9 cellular contexts compared by ENCODE assay signal in the genomic region with DNA sequence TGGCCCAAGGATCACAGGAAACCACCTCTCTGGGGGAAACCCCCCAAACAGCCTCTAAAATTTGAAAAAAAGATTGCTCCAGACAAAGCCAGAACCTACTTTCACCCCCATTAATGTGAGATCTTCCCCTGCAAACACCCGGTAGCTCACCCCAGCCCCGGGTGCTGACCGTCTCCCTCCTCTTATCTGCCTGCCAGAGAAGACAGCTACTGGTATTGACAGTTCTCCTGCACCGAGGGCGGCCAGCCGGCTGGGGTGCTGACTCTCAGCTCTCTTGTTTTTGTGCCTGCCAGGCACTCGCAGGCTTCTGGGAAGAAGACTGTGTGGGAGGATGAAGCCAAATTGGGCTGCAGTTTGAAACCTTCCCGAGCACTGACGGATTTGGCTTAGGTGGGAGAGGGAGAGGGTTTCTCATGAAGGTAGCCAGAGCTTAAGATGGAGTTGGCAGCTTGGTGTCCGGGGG. TPM values are rescaled to one million over a fixed set of nuclear protein-coding genes. Genes with fewer than 3 reads are reported as not detected.
A peak's percentile ranks its signal among the peaks of the same experiment; 100 is the strongest.
DNase-seq lines count a peak whose midpoint lies in the region; ATAC-seq and TF ChIP-seq lines count a peak whose summit lies in the region.
"Had no signal": no experiment of that assay in that cellular context is flagged by ENCODE, and none has a peak within 500 bp of the region (broad histone marks: within the 10 kb centered on the region; RNA-seq: fewer than 3 reads in every experiment).

No MANE protein-coding gene starts in this region.

- H3K4ac ChIP-seq in mesenchymal stem cell (ENCODE audit: low read depth in 1 of 2, low read length in 2 of 2), result no peak overlapping the region

- H3K9me2 ChIP-seq in OCI-LY1 (ENCODE audit: low read depth, low read length), result no peaks in the 10 kb centered on the region

- H3K4me3 Mint-ChIP-seq in naive thymus-derived CD8-positive, alpha-beta T cell, result peak overlapping the region; percentile 90 to 99 (median 98)
- no peak overlapping the region for H3K4me3 Mint-ChIP-seq in Calu3 (ENCODE audit: low read depth, unreplicated experiment)

- CTCF ChIA-PET in Calu3 (lab: Charles Lee), result interaction anchor here (1.0 to 1.5 kb wide), 3 partner anchors 10 to 28 kb away, joined by 3 to 4 read pairs (median 3); no protein-coding TSS in a partner anchor

- TF ChIP-seq CTCF in OCI-LY1 (IDR thresholded peaks at IDR 0.05; ENCODE audit: low read length) (no peak), Calu3 (IDR thresholded peaks at IDR 0.05; ENCODE audit: unreplicated experiment) (no peak)

- peak overlapping the region in 1 of 2 experiments; percentile 32 for H3K18ac ChIP-seq in mesenchymal stem cell (ENCODE audit: low read depth in 1 of 2, low read length in 2 of 2)

- H3K4me2 ChIP-seq in BLaER1 (peak overlapping the region; percentile 90), OCI-LY1 (ENCODE audit: low read length) (peak overlapping the region; percentile 93; the same call in 1 of the 2 replicates), mesenchymal stem cell (ENCODE audit: low read length, poor library complexity, severe bottlenecking) (no peak overlapping the region)

- peak overlapping the region; percentile 90; the same call in 1 of the 2 replicates for H3K9ac ChIP-seq in BLaER1
- H3K9ac ChIP-seq in OCI-LY1 (ENCODE audit: low read length), result no peak overlapping the region
- no peak overlapping the region for H3K9ac ChIP-seq in mesenchymal stem cell (ENCODE audit: low read length)

- 68% methylated on average over 10 of the region's 10 CpGs for WGBS in mesenchymal stem cell

- peaks cover 3 to 8% (median 4%) of the 10 kb centered on the region in 3 donors for H3K36me3 Mint-ChIP-seq in naive thymus-derived CD8-positive, alpha-beta T cell
- peaks cover 10% of the 10 kb centered on the region for H3K36me3 Mint-ChIP-seq in Calu3 (ENCODE audit: insufficient read depth, unreplicated experiment)

- H2BK120ac ChIP-seq in mesenchymal stem cell (ENCODE audit: low read depth, low read length), result no peak overlapping the region

- intact Hi-C loops in Calu3 (cut with micrococcal nuclease; ENCODE audit: unreplicated experiment), result no loop called here

- DNase-seq in caudate nucleus (lab: John Stamatoyannopoulos, UW), result peak in 47 of 61 donors; percentile 5 to 73 (median 30)
- peak in 5 of 10 donors; percentile 14 to 46 (median 34) for DNase-seq in naive thymus-derived CD8-positive, alpha-beta T cell
- no peak for DNase-seq in NCI-H69 (lab: John Stamatoyannopoulos, UW)
- DNase-seq in mesenchymal stem cell, result no peak
- no peak for DNase-seq in DMS153 treated with DMSO at 0.1 percent for 48 hours (lab: John Stamatoyannopoulos, UW; ENCODE audit: unreplicated experiment)
- no peak for DNase-seq in Calu3

- no peaks in the 10 kb centered on the region for H3K9me3 Mint-ChIP-seq in naive thymus-derived CD8-positive, alpha-beta T cell
- H3K9me3 Mint-ChIP-seq in Calu3 (ENCODE audit: low read depth, unreplicated experiment), result no peaks in the 10 kb centered on the region

- peaks cover 15% of the 10 kb centered on the region; the same call in 1 of the 2 replicates for H3K36me3 ChIP-seq in BLaER1
- H3K36me3 ChIP-seq in OCI-LY1 (ENCODE audit: insufficient read depth, low read length), result peaks cover 5% of the 10 kb centered on the region; the same call in 1 of the 2 replicates
- no peaks in the 10 kb centered on the region for H3K36me3 ChIP-seq in mesenchymal stem cell (ENCODE audit: control insufficient read depth in 1 of 2, insufficient read depth in 2 of 2, low read depth in 1 of 2, low read length in 2 of 2)

- no TSS peak for BruUV-seq in Calu3 (replicated peaks; lab: Mats Ljungman, UMichigan)

- H3K27me3 Mint-ChIP-seq in naive thymus-derived CD8-positive, alpha-beta T cell, result no peaks in the 10 kb centered on the region
- peaks cover 35% of the 10 kb centered on the region for H3K27me3 Mint-ChIP-seq in Calu3 (ENCODE audit: unreplicated experiment)

- H2AK5ac ChIP-seq in mesenchymal stem cell (ENCODE audit: low read length, severe bottlenecking), result no peak overlapping the region

- H4K8ac ChIP-seq in mesenchymal stem cell (ENCODE audit: low read length), result no peak overlapping the region

- H2BK12ac ChIP-seq in mesenchymal stem cell (ENCODE audit: low read length in 2 of 2), result no peak overlapping the region

- no peak overlapping the region for H3K23ac ChIP-seq in mesenchymal stem cell (ENCODE audit: low read length in 2 of 2)

- peaks cover 29 to 78% (median 74%) of the 10 kb centered on the region in 4 donors for H3K4me1 Mint-ChIP-seq in naive thymus-derived CD8-positive, alpha-beta T cell
- peaks cover 23% of the 10 kb centered on the region for H3K4me1 Mint-ChIP-seq in Calu3 (ENCODE audit: low read depth, unreplicated experiment)

- peaks cover 67% of the 10 kb centered on the region for H3K4me1 ChIP-seq in BLaER1
- H3K4me1 ChIP-seq in OCI-LY1 (ENCODE audit: insufficient read depth, low read length, severe bottlenecking), result peaks cover 45% of the 10 kb centered on the region
- peaks cover 13% of the 10 kb centered on the region for H3K4me1 ChIP-seq in mesenchymal stem cell (ENCODE audit: control insufficient read depth, insufficient read depth, low read depth, low read length)

- H3K9me3 ChIP-seq in BLaER1 (no peaks in the 10 kb centered on the region), OCI-LY1 (ENCODE audit: low read length) (no peaks in the 10 kb centered on the region), mesenchymal stem cell (ENCODE audit: control insufficient read depth, low read length) (no peaks in the 10 kb centered on the region)
- H3K9me3 ChIP-seq: psoas muscle had no signal

- no peak overlapping the region for H4K91ac ChIP-seq in mesenchymal stem cell (ENCODE audit: low read length)

- H2BK15ac ChIP-seq in mesenchymal stem cell (ENCODE audit: low read depth, poor library complexity, severe bottlenecking), result no peak overlapping the region

- H2BK5ac ChIP-seq in mesenchymal stem cell (ENCODE audit: low read depth, low read length, poor library complexity, severe bottlenecking), result no peak overlapping the region

- H3K79me1 ChIP-seq in mesenchymal stem cell (replicated peaks; ENCODE audit: low read length, poor library complexity, severe bottlenecking), result no peaks in the 10 kb centered on the region

- H3K27me3 ChIP-seq in BLaER1 (no peaks in the 10 kb centered on the region), OCI-LY1 (ENCODE audit: insufficient read depth, low read length) (no peaks in the 10 kb centered on the region), mesenchymal stem cell (ENCODE audit: control insufficient read depth in 1 of 2, insufficient read depth in 1 of 2, low read length in 2 of 2) (peaks cover 0 to 64% of the 10 kb centered on the region in 2 experiments)

- H4K20me1 ChIP-seq in BLaER1 (no peaks in the 10 kb centered on the region), OCI-LY1 (ENCODE audit: insufficient read depth, low read length) (no peaks in the 10 kb centered on the region)

- no peaks in the 10 kb centered on the region for H3K79me2 ChIP-seq in OCI-LY1 (ENCODE audit: insufficient read depth, low read length)

- peak overlapping the region; percentile 74 to 99 (median 92) for H3K27ac Mint-ChIP-seq in naive thymus-derived CD8-positive, alpha-beta T cell
- no peak overlapping the region for H3K27ac Mint-ChIP-seq in Calu3 (ENCODE audit: unreplicated experiment)

- no peak overlapping the region for H3K4me3 ChIP-seq in BLaER1
- no peak overlapping the region for H3K4me3 ChIP-seq in OCI-LY1 (ENCODE audit: low read depth, low read length, poor library complexity, severe bottlenecking)
- peak overlapping the region in 1 of 2 experiments; percentile 20 for H3K4me3 ChIP-seq in mesenchymal stem cell (ENCODE audit: insufficient read depth in 1 of 2, low read depth in 1 of 2, low read length in 2 of 2)
- H3K4me3 ChIP-seq: psoas muscle had no signal

- H2AFZ ChIP-seq in OCI-LY1 (ENCODE audit: low read length) (no peak overlapping the region), mesenchymal stem cell (ENCODE audit: low read depth, low read length) (no peak overlapping the region)

- no peak overlapping the region for H3K14ac ChIP-seq in mesenchymal stem cell (ENCODE audit: low read length in 2 of 2)

- H3K27ac ChIP-seq in BLaER1 (peak overlapping the region; percentile 67), OCI-LY1 (ENCODE audit: low read depth, low read length, poor library complexity, severe bottlenecking) (no peak overlapping the region), caudate nucleus (ENCODE audit: low read depth, low read length) (peak overlapping the region; percentile 16), mesenchymal stem cell (ENCODE audit: low read length, poor library complexity, severe bottlenecking) (no peak overlapping the region)
- H3K27ac ChIP-seq: psoas muscle had no signal

- POLR2A ChIA-PET in naive thymus-derived CD8-positive, alpha-beta T cell (lab: Charles Lee), result interaction anchor here (0.6 to 22.9 kb wide), 10 partner anchors 10 to 1267 kb away, joined by 3 to 825 read pairs (median 6); a partner anchor contains a TSS

- peak in 1 of 2 donors; percentile 5 for ATAC-seq in naive thymus-derived CD8-positive, alpha-beta T cell

- H3F3A ChIP-seq in OCI-LY1 (ENCODE audit: insufficient read depth, low read length), result no peaks in the 10 kb centered on the region

RNA-seq across cellular contexts. Expression of a gene that starts 48.2 kb away (rescaled TPM):
- 100 to 1,000 TPM; 224 to 229 TPM for total RNA-seq in naive thymus-derived CD8-positive, alpha-beta T cell
- 100 to 1,000 TPM; 233 to 358 (median 291) TPM for polyA plus RNA-seq in naive thymus-derived CD8-positive, alpha-beta T cell
- polyA plus RNA-seq in mesenchymal stem cell (2013, experiment 1 of 2), result 0.93 TPM
- polyA plus RNA-seq in mesenchymal stem cell (2013, experiment 2 of 2), result 1.2 TPM
- 6.1 and 6.5 TPM in 2 replicates for total RNA-seq in Calu3 (2022)

RNA-seq across cellular contexts. Expression of a gene that starts 56.8 kb away (rescaled TPM):
- 10 to 100 TPM; 61.7 to 62.4 TPM for total RNA-seq in naive thymus-derived CD8-positive, alpha-beta T cell
- 10 to 100 TPM; 38.9 to 46.0 (median 39.1) TPM for polyA plus RNA-seq in naive thymus-derived CD8-positive, alpha-beta T cell
- 35.2 TPM for polyA plus RNA-seq in mesenchymal stem cell (2013, experiment 1 of 2)
- polyA plus RNA-seq in mesenchymal stem cell (2013, experiment 2 of 2), result 37.7 TPM
- 41.8 and 45.1 TPM in 2 replicates for total RNA-seq in Calu3 (2022)

Comparison
In these comparisons a context has a peak if more than half of its experiments do, and no peak if none do; other contexts are left out.
1. H3K27ac ChIP-seq: peak in BLaER1 (single experiment) and caudate nucleus (single experiment); none in OCI-LY1 (single experiment) and mesenchymal stem cell (single experiment).
2. DNase-seq: peak in caudate nucleus (47 of 61); none in NCI-H69 (single experiment), mesenchymal stem cell (single experiment), DMS153 treated with DMSO at 0.1 percent for 48 hours (single experiment) and Calu3 (single experiment).
3. RNA of a gene that starts 48.2 kb away (total RNA-seq): 224 to 229 TPM in naive thymus-derived CD8-positive, alpha-beta T cell; 6.1 to 6.5 TPM in Calu3; every median in the first group is over 10 times any median in the second.